16 cellular contexts compared by ENCODE assay signal in genomic region chr22:34760276-34761008, GRCh38.
"Had no signal": no experiment of that assay in that cellular context is flagged by ENCODE, and none has a peak within 500 bp of the region (broad histone marks: within the 10 kb centered on the region; RNA-seq: fewer than 3 reads in every experiment).

No MANE protein-coding gene starts in this region.

- H3K4me1 ChIP-seq: colonic mucosa, left ventricle myocardium inferior, parathyroid adenoma, vagina had no signal

- H2AFZ ChIP-seq: parathyroid adenoma had no signal

- H3K36me3 Mint-ChIP-seq: activated naive CD8-positive, alpha-beta T cell had no signal

- H3K27me3 ChIP-seq: cardiac muscle cell, colonic mucosa, vagina had no signal

- H3K4me3 ChIP-seq: cardiac muscle cell, colonic mucosa, left ventricle myocardium inferior, skin epidermis, vagina had no signal

- H3K9me3 ChIP-seq: colonic mucosa, left ventricle myocardium inferior, vagina had no signal

- H3K27me3 Mint-ChIP-seq: activated CD4-positive, alpha-beta T cell treated with anti-CD3 and anti-CD28 coated beads, Interleukin-2, amount 10 ng/mL, durations not matched to agents 7 days and 5 days had no signal

- H3K4me1 Mint-ChIP-seq: activated CD4-positive, alpha-beta T cell treated with anti-CD3 and anti-CD28 coated beads, Interleukin-2, amount 10 ng/mL, durations not matched to agents 7 days and 5 days had no signal

- H3K9ac ChIP-seq: parathyroid adenoma had no signal

- H3K9me3 Mint-ChIP-seq: activated CD4-positive, alpha-beta T cell treated with anti-CD3 and anti-CD28 coated beads, Interleukin-2, amount 10 ng/mL, durations not matched to agents 7 days and 5 days had no signal

- DNase-seq: activated CD4-positive, alpha-beta T cell treated with anti-CD3 and anti-CD28 coated beads, Interleukin-2, amount 10 ng/mL, durations not matched to agents 7 days and 5 days; activated CD4-positive, CD25-positive, alpha-beta regulatory T cell; activated effector memory CD4-positive, alpha-beta T cell treated with Interleukin-2 at 50 U/mL for 16 hours; activated T-cell treated with anti-CD3 and anti-CD28 coated beads, Interleukin-2, amount 50 U/mL, for 1 hour; amygdala; colonic mucosa; effector CD8-positive, alpha-beta T cell; erythroblast; glutamatergic neuron; left ventricle myocardium inferior; mesenchymal stem cell had no signal

- H3K36me3 ChIP-seq: cardiac muscle cell, colonic mucosa, left ventricle myocardium inferior, vagina had no signal

- H3K27ac Mint-ChIP-seq: activated CD4-positive, alpha-beta T cell treated with anti-CD3 and anti-CD28 coated beads, Interleukin-2, amount 10 ng/mL, durations not matched to agents 7 days and 5 days; activated naive CD8-positive, alpha-beta T cell had no signal

- H3K4me3 Mint-ChIP-seq: activated CD4-positive, alpha-beta T cell treated with anti-CD3 and anti-CD28 coated beads, Interleukin-2, amount 10 ng/mL, durations not matched to agents 7 days and 5 days; activated naive CD8-positive, alpha-beta T cell had no signal

- H3K27ac ChIP-seq: cardiac muscle cell, colonic mucosa, left ventricle myocardium inferior, parathyroid adenoma, skin epidermis, vagina had no signal

- H3K79me2 ChIP-seq: parathyroid adenoma had no signal
